8 cellular contexts compared by ENCODE assay signal in genomic region chr17:68600881-68601564, GRCh38. TPM values are rescaled to one million over a fixed set of nuclear protein-coding genes. Genes with fewer than 3 reads are reported as not detected.
DNase-seq lines count a peak whose midpoint lies in the region; ATAC-seq lines count a peak whose summit lies in the region.

TSS of gene FAM20A (minus strand) at chr17:68601367. CDS start at chr17:68600666, 701 bp downstream.

- DNase-seq in activated CD4-positive, alpha-beta T cell treated with anti-CD3 and anti-CD28 coated beads for 48 hours: peak; percentile 27
- DNase-seq in activated CD4-positive, alpha-beta T cell treated with anti-CD3 and anti-CD28 coated beads for 1 hour: no peak
- peak; percentile 22 for DNase-seq in activated naive CD8-positive, alpha-beta T cell treated with anti-CD3 and anti-CD28 coated beads for 36 hours
- DNase-seq in right cardiac atrium (peak; percentile 60 to 83 (median 78)), renal cortical epithelial cell (ENCODE audit: low read depth) (no peak), OCI-M1 (lab: John Stamatoyannopoulos, UW) (no peak), hippocampal formation (lab: John Stamatoyannopoulos, UW) (no peak), KG1 (lab: John Stamatoyannopoulos, UW) (no peak)

- H3K27me3 Mint-ChIP-seq in activated naive CD8-positive, alpha-beta T cell treated with anti-CD3 and anti-CD28 coated beads for 36 hours: peaks cover 75% of the 10 kb centered on the region

- H3K9me3 ChIP-seq in right cardiac atrium (ENCODE audit: control insufficient read depth, low read length): no peaks in the 10 kb centered on the region

- peak; percentile 54 to 73 for ATAC-seq in right cardiac atrium

- 3% methylated on average over 64 of the region's 77 CpGs for WGBS in right cardiac atrium

- H3K36me3 Mint-ChIP-seq in activated naive CD8-positive, alpha-beta T cell treated with anti-CD3 and anti-CD28 coated beads for 36 hours: no peaks in the 10 kb centered on the region

- H3K4me3 Mint-ChIP-seq in activated naive CD8-positive, alpha-beta T cell treated with anti-CD3 and anti-CD28 coated beads for 36 hours: peak within 1 kb of the TSS; percentile 20

- H3K27ac Mint-ChIP-seq in activated naive CD8-positive, alpha-beta T cell treated with anti-CD3 and anti-CD28 coated beads for 36 hours: no peak within 1 kb of the TSS

- peak within 1 kb of the TSS; percentile 82 for H3K4me3 ChIP-seq in right cardiac atrium (ENCODE audit: low read length)

- no peaks in the 10 kb centered on the region for H3K27me3 ChIP-seq in right cardiac atrium (ENCODE audit: control insufficient read depth, insufficient read depth)

- intact Hi-C loops in right cardiac atrium (cut with DNase I): no loop called here

- H3K27ac ChIP-seq in right cardiac atrium (ENCODE audit: low read length): peak within 1 kb of the TSS; percentile 19

- H3K4me1 ChIP-seq in right cardiac atrium (ENCODE audit: control insufficient read depth, insufficient read depth, low read length): no peaks in the 10 kb centered on the region

- no peaks in the 10 kb centered on the region for H3K9me3 Mint-ChIP-seq in activated naive CD8-positive, alpha-beta T cell treated with anti-CD3 and anti-CD28 coated beads for 36 hours

- H3K4me1 Mint-ChIP-seq in activated naive CD8-positive, alpha-beta T cell treated with anti-CD3 and anti-CD28 coated beads for 36 hours: peaks cover 11% of the 10 kb centered on the region

RNA-seq across cellular contexts. Expression of gene FAM20A, which starts in this region (rescaled TPM):
- not detected for total RNA-seq in activated naive CD8-positive, alpha-beta T cell treated with anti-CD3 and anti-CD28 coated beads for 36 hours
- total RNA-seq in right cardiac atrium (10 to 100 TPM in 1 of 4 donors, 1 to 10 TPM in 3; 2.0 to 10.1 (median 3.7) TPM), renal cortical epithelial cell (12.9 TPM in 1 of 2 replicates, not detected in the other)
- 2.3 TPM for polyA plus RNA-seq in right cardiac atrium

Comparison
In these comparisons a context has a peak if more than half of its experiments do, and no peak if none do; other contexts are left out.
1. DNase-seq: peak in activated CD4-positive, alpha-beta T cell treated with anti-CD3 and anti-CD28 coated beads for 48 hours (single experiment) and right cardiac atrium (3 of 3); none in activated CD4-positive, alpha-beta T cell treated with anti-CD3 and anti-CD28 coated beads for 1 hour (single experiment), renal cortical epithelial cell (single experiment), OCI-M1 (single experiment), hippocampal formation (0 of 2) and KG1 (single experiment).
2. Peak in DNase-seq in activated naive CD8-positive, alpha-beta T cell treated with anti-CD3 and anti-CD28 coated beads for 36 hours; RNA of the gene not detected or under 1 TPM.